ENCODE assay signal across 10 cellular contexts in genomic region chr14:34930591-34931069, GRCh38. TPM values are rescaled to one million over a fixed set of nuclear protein-coding genes. Genes with fewer than 3 reads are reported as not detected.
DNase-seq lines count a peak whose midpoint lies in the region; ATAC-seq and TF ChIP-seq lines count a peak whose summit lies in the region.
"Had no signal": no experiment of that assay in that cellular context is flagged by ENCODE, and none has a peak within 500 bp of the region (broad histone marks: within the 10 kb centered on the region; RNA-seq: fewer than 3 reads in every experiment).

No MANE protein-coding gene starts in this region.

- peaks cover 0 to 29% (median 15%) of the 10 kb centered on the region in 6 donors for H3K4me1 ChIP-seq in spleen
- peaks cover 4% of the 10 kb centered on the region for H3K4me1 ChIP-seq in psoas muscle

- POLR2A ChIA-PET in activated CD4-positive, alpha-beta T cell treated with anti-CD3 and anti-CD28 coated beads, Interleukin-2, amount 10 ng/mL, durations not matched to agents 7 days and 5 days (lab: Charles Lee) = interaction anchor here (0.7 kb wide), 1 partner anchor 58 kb away, joined by 8 read pairs; no protein-coding TSS in a partner anchor

- TF ChIP-seq CTCF in spleen (IDR thresholded peaks at IDR 0.05 in 8 of 11, conservative IDR thresholded peaks at IDR 0.05 in 3 of 11) (no peak), psoas muscle (IDR thresholded peaks at IDR 0.05) (no peak)

- H3K27ac ChIP-seq in spleen = peak overlapping the region; percentile 8 to 86 (median 80)
- no peak overlapping the region for H3K27ac ChIP-seq in psoas muscle

- peaks cover 17% of the 10 kb centered on the region for H3K36me3 Mint-ChIP-seq in activated CD4-positive, alpha-beta T cell treated with anti-CD3 and anti-CD28 coated beads, Interleukin-2, amount 10 ng/mL, durations not matched to agents 7 days and 5 days (ENCODE audit: low read depth)

- no peak for TF ChIP-seq POLR2A in spleen (IDR thresholded peaks at IDR 0.05)

- peak; percentile 53 for ATAC-seq in HG02610 (IDR thresholded peaks at IDR 0.05; ENCODE audit: unreplicated experiment)
- no peak for ATAC-seq in psoas muscle
- ATAC-seq: Panc1 had no signal

- 26 to 39% (median 33%) methylated on average over 4 of the region's 4 CpGs for WGBS in spleen, 5 donors
- 45 to 55% (median 53%) methylated on average over 4 of the region's 4 CpGs for WGBS in psoas muscle, 3 donors

- H3K36me3 ChIP-seq in spleen (peaks cover 0 to 5% (median 0%) of the 10 kb centered on the region in 6 donors), psoas muscle (ENCODE audit: insufficient read depth in 1 of 2, low read depth in 1 of 2) (no peaks in the 10 kb centered on the region)

- H3K4me3 ChIP-seq in spleen (peak overlapping the region in 1 of 8 donors; percentile 33), psoas muscle (no peak overlapping the region)

- H3K27ac Mint-ChIP-seq in activated CD4-positive, alpha-beta T cell treated with anti-CD3 and anti-CD28 coated beads, Interleukin-2, amount 10 ng/mL, durations not matched to agents 7 days and 5 days = peak overlapping the region; percentile 91
- H3K27ac Mint-ChIP-seq: brain had no signal

- DNase-seq in activated CD4-positive, alpha-beta T cell treated with anti-CD3 and anti-CD28 coated beads for 4 hours = peak; percentile 28 to 36
- no peak for DNase-seq in activated CD4-positive, alpha-beta T cell treated with anti-CD3 and anti-CD28 coated beads for 1 hour
- DNase-seq in activated CD4-positive, alpha-beta T cell treated with anti-CD3 and anti-CD28 coated beads, Interleukin-2, amount 10 ng/mL, durations not matched to agents 7 days and 5 days = peak; percentile 33
- no peak for DNase-seq in spleen
- no peak for DNase-seq in psoas muscle
- DNase-seq in NCI-H345 (lab: John Stamatoyannopoulos, UW) = no peak
- no peak for DNase-seq in glomerular visceral epithelial cell (ENCODE audit: extremely low spot score)

- H3K9me3 Mint-ChIP-seq in activated CD4-positive, alpha-beta T cell treated with anti-CD3 and anti-CD28 coated beads, Interleukin-2, amount 10 ng/mL, durations not matched to agents 7 days and 5 days = no peaks in the 10 kb centered on the region
- H3K9me3 Mint-ChIP-seq: brain had no signal

- H3K27me3 ChIP-seq in spleen (replicated peaks in 1 of 7) (no peaks in the 10 kb centered on the region), psoas muscle (ENCODE audit: insufficient read depth in 3 of 3, low read length in 2 of 3) (no peaks in the 10 kb centered on the region)

- intact Hi-C loops in spleen (cut with DNase I; ENCODE audit: low total_unique reads) (no loop called here), psoas muscle (cut with DNase I) (no loop called here)

- CTCF ChIA-PET in activated CD4-positive, alpha-beta T cell treated with anti-CD3 and anti-CD28 coated beads, Interleukin-2, amount 10 ng/mL, durations not matched to agents 7 days and 5 days (lab: Charles Lee) = no interaction called here

- H3K9me3 ChIP-seq in spleen (no peaks in the 10 kb centered on the region), psoas muscle (no peaks in the 10 kb centered on the region)

- no peaks in the 10 kb centered on the region for H3K27me3 Mint-ChIP-seq in activated CD4-positive, alpha-beta T cell treated with anti-CD3 and anti-CD28 coated beads, Interleukin-2, amount 10 ng/mL, durations not matched to agents 7 days and 5 days
- H3K27me3 Mint-ChIP-seq: brain had no signal

- H3K4me3 Mint-ChIP-seq in activated CD4-positive, alpha-beta T cell treated with anti-CD3 and anti-CD28 coated beads, Interleukin-2, amount 10 ng/mL, durations not matched to agents 7 days and 5 days = peak overlapping the region; percentile 40
- H3K4me3 Mint-ChIP-seq: brain had no signal

- peaks cover 33% of the 10 kb centered on the region for H3K4me1 Mint-ChIP-seq in activated CD4-positive, alpha-beta T cell treated with anti-CD3 and anti-CD28 coated beads, Interleukin-2, amount 10 ng/mL, durations not matched to agents 7 days and 5 days
- H3K4me1 Mint-ChIP-seq: brain had no signal

RNA-seq across cellular contexts. Expression of gene SRP54, which starts 52.2 kb away (rescaled TPM):
- total RNA-seq in activated CD4-positive, alpha-beta T cell treated with anti-CD3 and anti-CD28 coated beads, Interleukin-2, amount 10 ng/mL, durations not matched to agents 7 days and 5 days = 10 to 100 TPM; 58.0 to 60.1 TPM
- total RNA-seq in spleen (10 to 100 TPM; 47.1 to 65.0 (median 50.6) TPM), psoas muscle (10 to 100 TPM; 30.6 to 39.6 (median 34.6) TPM)
- polyA plus RNA-seq in spleen (10 to 100 TPM; 16.4 to 21.4 (median 20.8) TPM), psoas muscle (10 to 100 TPM; 27.9 to 51.2 (median 44.1) TPM)

RNA-seq across cellular contexts. Expression of gene BAZ1A, which starts 55.5 kb away (rescaled TPM):
- 10 to 100 TPM; 50.4 to 69.4 TPM for total RNA-seq in activated CD4-positive, alpha-beta T cell treated with anti-CD3 and anti-CD28 coated beads, Interleukin-2, amount 10 ng/mL, durations not matched to agents 7 days and 5 days
- 100 to 1,000 TPM in 2 of 7 donors, 10 to 100 TPM in 5; 58.1 to 126 (median 89.0) TPM for total RNA-seq in spleen
- polyA plus RNA-seq in spleen = 10 to 100 TPM; 22.3 to 28.6 (median 23.5) TPM
- 10 to 100 TPM in 3 of 4 donors, 1 to 10 TPM in 1; 7.5 to 28.3 (median 15.5) TPM for total RNA-seq in psoas muscle
- polyA plus RNA-seq in psoas muscle = 10 to 100 TPM in 2 of 3 donors, 1 to 10 TPM in 1; 9.3 to 16.7 (median 15.3) TPM

Comparison
In these comparisons a context has a peak if more than half of its experiments do, and no peak if none do; other contexts are left out.
1. DNase-seq: peak in activated CD4-positive, alpha-beta T cell treated with anti-CD3 and anti-CD28 coated beads for 4 hours (2 of 2) and activated CD4-positive, alpha-beta T cell treated with anti-CD3 and anti-CD28 coated beads, Interleukin-2, amount 10 ng/mL, durations not matched to agents 7 days and 5 days (single experiment); none in activated CD4-positive, alpha-beta T cell treated with anti-CD3 and anti-CD28 coated beads for 1 hour (single experiment), spleen (single experiment), psoas muscle (0 of 2), NCI-H345 (single experiment) and glomerular visceral epithelial cell (single experiment).